ENCODE assay signal across 8 cellular contexts in the genomic region with DNA sequence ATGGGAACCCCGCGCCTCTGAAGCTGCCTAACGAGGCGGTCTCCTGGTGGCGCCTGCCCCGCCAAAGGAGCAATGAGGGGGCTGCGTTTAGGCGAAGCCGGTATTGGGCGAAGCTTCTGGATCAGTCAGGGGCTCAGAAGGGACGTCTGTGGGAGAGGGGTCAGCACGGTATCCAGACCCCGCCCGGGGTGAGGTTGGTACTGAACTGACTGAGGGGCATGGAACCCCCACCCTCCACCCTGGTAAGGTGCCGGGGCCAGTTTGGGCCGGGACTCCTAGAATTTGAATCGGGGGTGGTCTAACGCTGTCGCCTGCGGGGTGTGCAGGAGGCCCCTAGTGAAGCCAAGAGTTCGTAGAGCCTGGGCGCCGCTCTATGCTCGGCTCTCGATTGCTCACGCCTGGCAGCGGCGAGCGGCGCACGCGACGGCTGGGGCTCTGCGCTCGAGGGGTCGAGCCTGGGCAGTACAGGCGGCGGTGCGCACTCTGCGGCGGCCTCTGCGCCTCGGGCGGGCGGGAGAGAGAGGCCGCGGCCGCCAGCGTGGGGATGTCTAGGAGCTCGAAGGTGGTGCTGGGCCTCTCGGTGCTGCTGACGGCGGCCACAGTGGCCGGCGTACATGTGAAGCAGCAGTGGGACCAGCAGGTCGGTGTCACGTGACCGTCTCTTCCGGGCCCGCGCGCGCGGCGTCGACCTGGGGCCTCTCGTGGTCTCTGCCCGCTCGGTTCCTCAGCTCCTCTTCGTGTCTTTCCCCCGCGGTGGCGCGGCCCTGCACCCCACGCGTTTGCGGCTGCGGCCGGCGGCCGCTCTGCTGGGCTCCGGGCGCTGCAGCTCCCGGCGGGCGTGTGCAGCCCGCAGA. TPM values are rescaled to one million over a fixed set of nuclear protein-coding genes. Genes with fewer than 3 reads are reported as not detected.
A peak's percentile ranks its signal among the peaks of the same experiment; 100 is the strongest.
DNase-seq lines count a peak whose midpoint lies in the region; ATAC-seq and TF ChIP-seq lines count a peak whose summit lies in the region.

A gene with protein sequence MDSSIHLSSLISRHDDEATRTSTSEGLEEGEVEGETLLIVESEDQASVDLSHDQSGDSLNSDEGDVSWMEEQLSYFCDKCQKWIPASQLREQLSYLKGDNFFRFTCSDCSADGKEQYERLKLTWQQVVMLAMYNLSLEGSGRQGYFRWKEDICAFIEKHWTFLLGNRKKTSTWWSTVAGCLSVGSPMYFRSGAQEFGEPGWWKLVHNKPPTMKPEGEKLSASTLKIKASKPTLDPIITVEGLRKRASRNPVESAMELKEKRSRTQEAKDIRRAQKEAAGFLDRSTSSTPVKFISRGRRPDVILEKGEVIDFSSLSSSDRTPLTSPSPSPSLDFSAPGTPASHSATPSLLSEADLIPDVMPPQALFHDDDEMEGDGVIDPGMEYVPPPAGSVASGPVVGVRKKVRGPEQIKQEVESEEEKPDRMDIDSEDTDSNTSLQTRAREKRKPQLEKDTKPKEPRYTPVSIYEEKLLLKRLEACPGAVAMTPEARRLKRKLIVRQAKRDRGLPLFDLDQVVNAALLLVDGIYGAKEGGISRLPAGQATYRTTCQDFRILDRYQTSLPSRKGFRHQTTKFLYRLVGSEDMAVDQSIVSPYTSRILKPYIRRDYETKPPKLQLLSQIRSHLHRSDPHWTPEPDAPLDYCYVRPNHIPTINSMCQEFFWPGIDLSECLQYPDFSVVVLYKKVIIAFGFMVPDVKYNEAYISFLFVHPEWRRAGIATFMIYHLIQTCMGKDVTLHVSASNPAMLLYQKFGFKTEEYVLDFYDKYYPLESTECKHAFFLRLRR (plus strand): TSS at position 452 of the 854 bp plus-strand sequence. CDS start 4,798 bp downstream, outside the sequence.
A gene with protein sequence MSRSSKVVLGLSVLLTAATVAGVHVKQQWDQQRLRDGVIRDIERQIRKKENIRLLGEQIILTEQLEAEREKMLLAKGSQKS (plus strand): TSS at position 452 of the 854 bp plus-strand sequence. CDS start 93 bp downstream, at position 545.

- TF ChIP-seq CTCF in CD4-positive, alpha-beta T cell (IDR thresholded peaks at IDR 0.05), result no peak
- no peak for TF ChIP-seq CTCF in activated CD8-positive, alpha-beta T cell treated with anti-CD3 and anti-CD28 coated beads for 36 hours (IDR thresholded peaks at IDR 0.05)
- no peak for TF ChIP-seq CTCF in lower lobe of right lung (IDR thresholded peaks at IDR 0.05)

- H3K36me3 Mint-ChIP-seq in CD4-positive, alpha-beta T cell (ENCODE audit: low read depth), result peaks cover 26% of the 10 kb centered on the region
- H3K36me3 Mint-ChIP-seq in activated CD8-positive, alpha-beta T cell treated with anti-CD3 and anti-CD28 coated beads for 36 hours (ENCODE audit: low read depth), result peaks cover 13% of the 10 kb centered on the region

- POLR2A ChIA-PET in CD4-positive, alpha-beta T cell (lab: Charles Lee), result interaction anchor here (0.7 to 2.8 kb wide), 14 partner anchors 9 to 1914 kb away, joined by 3 to 47 read pairs (median 4); a partner anchor contains a TSS
- POLR2A ChIA-PET in activated CD8-positive, alpha-beta T cell treated with anti-CD3 and anti-CD28 coated beads for 36 hours (lab: Charles Lee), result interaction anchor here (0.7 to 3.4 kb wide), 15 partner anchors 8 to 631 kb away, joined by 3 to 10 read pairs (median 3); a partner anchor contains a TSS

- peak within 1 kb of the TSS; percentile 72 for H3K27ac ChIP-seq in CD4-positive, alpha-beta T cell (ENCODE audit: low read depth, low read length)
- H3K27ac ChIP-seq in lower lobe of right lung, result peak within 1 kb of the TSS; percentile 94

- ATAC-seq in CD4-positive, alpha-beta T cell (ENCODE audit: poor library complexity), result peak; percentile 92
- ATAC-seq in GM19395 (IDR thresholded peaks at IDR 0.05; ENCODE audit: unreplicated experiment), result peak; percentile 91
- ATAC-seq in HG03558 (IDR thresholded peaks at IDR 0.05; ENCODE audit: extremely low read depth, unreplicated experiment), result peak; percentile 71
- ATAC-seq in activated CD8-positive, alpha-beta T cell treated with anti-CD3 and anti-CD28 coated beads for 36 hours, result peak; percentile 92
- ATAC-seq in lower lobe of right lung, result peak; percentile 98 to 99

- peaks cover 5% of the 10 kb centered on the region for H3K36me3 ChIP-seq in lower lobe of right lung

- H3K4me1 Mint-ChIP-seq in CD4-positive, alpha-beta T cell (ENCODE audit: low read depth), result peaks cover 32% of the 10 kb centered on the region
- H3K4me1 Mint-ChIP-seq in activated CD8-positive, alpha-beta T cell treated with anti-CD3 and anti-CD28 coated beads for 36 hours (ENCODE audit: low read depth), result peaks cover 30% of the 10 kb centered on the region

- intact Hi-C loops in CD4-positive, alpha-beta T cell (cut with DNase I, micrococcal nuclease), result loop anchor here (1.0 to 10.0 kb wide), 11 partner anchors 151 to 1915 kb away; a partner anchor contains a TSS
- intact Hi-C loops in activated CD8-positive, alpha-beta T cell treated with anti-CD3 and anti-CD28 coated beads for 36 hours (cut with micrococcal nuclease), result loop anchor here (5.0 kb wide), 1 partner anchor 140 kb away; no protein-coding TSS in a partner anchor
- intact Hi-C loops in lower lobe of right lung (cut with DNase I), result no loop called here

- H3K9me3 ChIP-seq in CD4-positive, alpha-beta T cell (ENCODE audit: control insufficient read depth, low read length), result no peaks in the 10 kb centered on the region
- H3K9me3 ChIP-seq in lower lobe of right lung, result no peaks in the 10 kb centered on the region

- peak within 1 kb of the TSS; percentile 95 for H3K4me3 ChIP-seq in lower lobe of right lung

- peak within 1 kb of the TSS; percentile 96 for H3K4me3 Mint-ChIP-seq in CD4-positive, alpha-beta T cell
- H3K4me3 Mint-ChIP-seq in activated CD8-positive, alpha-beta T cell treated with anti-CD3 and anti-CD28 coated beads for 36 hours, result peak within 1 kb of the TSS; percentile 71

- CTCF ChIA-PET in CD4-positive, alpha-beta T cell (lab: Charles Lee), result interaction anchor here (1.3 to 1.7 kb wide), 3 partner anchors 150 to 455 kb away, joined by 3 to 5 read pairs (median 3); a partner anchor contains a TSS
- CTCF ChIA-PET in activated CD8-positive, alpha-beta T cell treated with anti-CD3 and anti-CD28 coated beads for 36 hours (lab: Charles Lee), result no interaction called here

- H3K27me3 Mint-ChIP-seq in CD4-positive, alpha-beta T cell, result no peaks in the 10 kb centered on the region
- no peaks in the 10 kb centered on the region for H3K27me3 Mint-ChIP-seq in activated CD8-positive, alpha-beta T cell treated with anti-CD3 and anti-CD28 coated beads for 36 hours

- H3K27me3 ChIP-seq in CD4-positive, alpha-beta T cell (ENCODE audit: control insufficient read depth, insufficient read depth, low read length), result no peaks in the 10 kb centered on the region
- H3K27me3 ChIP-seq in lower lobe of right lung (ENCODE audit: low read depth), result no peaks in the 10 kb centered on the region

- H3K4me1 ChIP-seq in lower lobe of right lung, result peaks cover 16% of the 10 kb centered on the region

- peak; percentile 83 to 93 (median 90) for DNase-seq in CD4-positive, alpha-beta T cell
- DNase-seq in NCI-H82 treated with DMSO at 0.1 percent for 48 hours (lab: John Stamatoyannopoulos, UW; ENCODE audit: unreplicated experiment), result peak; percentile 64
- peak; percentile 89 for DNase-seq in activated CD8-positive, alpha-beta T cell treated with anti-CD3 and anti-CD28 coated beads for 36 hours
- peak; percentile 96 for DNase-seq in ecto neural progenitor cell (ENCODE audit: low spot score)
- DNase-seq in lower lobe of right lung, result peak; percentile 94
- DNase-seq in stimulated activated CD4-positive, alpha-beta T cell treated with anti-CD3 and anti-CD28 coated beads, TNF-alpha, amount 100 ng/mL, for 1 hour (ENCODE audit: low read depth in 3 of 3, low spot score in 1 of 3), result peak; percentile 62 to 93 (median 84)

- peak within 1 kb of the TSS; percentile 95 for H3K27ac Mint-ChIP-seq in CD4-positive, alpha-beta T cell
- H3K27ac Mint-ChIP-seq in activated CD8-positive, alpha-beta T cell treated with anti-CD3 and anti-CD28 coated beads for 36 hours, result peak within 1 kb of the TSS; percentile 90

- H3K9me3 Mint-ChIP-seq in CD4-positive, alpha-beta T cell, result no peaks in the 10 kb centered on the region
- H3K9me3 Mint-ChIP-seq in activated CD8-positive, alpha-beta T cell treated with anti-CD3 and anti-CD28 coated beads for 36 hours, result no peaks in the 10 kb centered on the region

RNA-seq across cellular contexts. Expression of the first gene that starts in this region (rescaled TPM):
- 1 to 10 TPM; 8.5 to 9.4 TPM for total RNA-seq in CD4-positive, alpha-beta T cell
- total RNA-seq in activated CD8-positive, alpha-beta T cell treated with anti-CD3 and anti-CD28 coated beads for 36 hours, result 10 to 100 TPM; 17.9 to 18.4 TPM
- 13.5 TPM for total RNA-seq in lower lobe of right lung

RNA-seq across cellular contexts. Expression of the second gene that starts in this region (rescaled TPM):
- 10 to 100 TPM; 13.6 to 14.6 TPM for total RNA-seq in CD4-positive, alpha-beta T cell
- total RNA-seq in activated CD8-positive, alpha-beta T cell treated with anti-CD3 and anti-CD28 coated beads for 36 hours, result 10 to 100 TPM; 17.2 to 19.4 TPM
- total RNA-seq in lower lobe of right lung, result 10.6 TPM

Comparison
In these comparisons a context has a peak if more than half of its experiments do, and no peak if none do; other contexts are left out.
1. Peak in every context shown above with its lines: DNase-seq, ATAC-seq, H3K4me3 ChIP-seq and H3K27ac ChIP-seq.